9 cellular contexts compared by ENCODE assay signal in genomic region chr1:28144203-28145135, GRCh38. TPM values are rescaled to one million over a fixed set of nuclear protein-coding genes. Genes with fewer than 3 reads are reported as not detected.
DNase-seq lines count a peak whose midpoint lies in the region; ATAC-seq and TF ChIP-seq lines count a peak whose summit lies in the region.
"Had no signal": no experiment of that assay in that cellular context is flagged by ENCODE, and none has a peak within 500 bp of the region (broad histone marks: within the 10 kb centered on the region; RNA-seq: fewer than 3 reads in every experiment).

No MANE protein-coding gene starts in this region.

- no peaks in the 10 kb centered on the region for H3K27me3 ChIP-seq in tibial nerve

- peak; percentile 57 for ATAC-seq in GM21515 (IDR thresholded peaks at IDR 0.05; ENCODE audit: unreplicated experiment)

- TF ChIP-seq POLR2A in tibial nerve (IDR thresholded peaks at IDR 0.05), result no peak

- no peak for TF ChIP-seq EP300 in tibial nerve (IDR thresholded peaks at IDR 0.05)

- no peaks in the 10 kb centered on the region for H3K36me3 ChIP-seq in tibial nerve

- no peaks in the 10 kb centered on the region for H3K9me3 ChIP-seq in tibial nerve

- H3K4me3 ChIP-seq in GM12865 (ENCODE audit: low read depth, low read length) (no peak overlapping the region), cardiac fibroblast (replicated peaks in 1 of 2; ENCODE audit: low read depth in 2 of 2, low read length in 2 of 2) (no peak overlapping the region), tibial nerve (no peak overlapping the region)

- H3K27ac ChIP-seq in tibial nerve, result no peak overlapping the region

- H3K4me1 ChIP-seq in tibial nerve, result no peaks in the 10 kb centered on the region

- DNase-seq in GM12865 (ENCODE audit: low read depth), result peak; percentile 94
- peak; percentile 73 for DNase-seq in HPDE6-E6E7 (ENCODE audit: extremely low spot score)
- DNase-seq in cardiac fibroblast (ENCODE audit: low read depth in 2 of 2), result peak; percentile 32 to 73
- DNase-seq in tibial nerve (ENCODE audit: low spot score in 2 of 2), result no peak
- no peak for DNase-seq in NCI-H748 (lab: John Stamatoyannopoulos, UW; ENCODE audit: unreplicated experiment)
- no peak for DNase-seq in NCI-H2107 treated with DMSO at 0.1 percent for 48 hours (lab: John Stamatoyannopoulos, UW; ENCODE audit: unreplicated experiment)
- no peak for DNase-seq in SW 1271 (lab: John Stamatoyannopoulos, UW)

- WGBS in tibial nerve, 2 donors, result 66 to 73% methylated on average over 5 of the region's 5 CpGs

- TF ChIP-seq CTCF in GM12865 (IDR thresholded peaks at IDR 0.05; ENCODE audit: insufficient read depth, low read depth, low read length, missing control alignments) (no peak), cardiac fibroblast (IDR thresholded peaks at IDR 0.05; ENCODE audit: low read depth, low read length) (no peak), tibial nerve (IDR thresholded peaks at IDR 0.05) (no peak)

RNA-seq across cellular contexts. Expression of gene PTAFR, which starts 32.0 kb away (rescaled TPM):
- 10 to 100 TPM in 1 of 4 donors, 1 to 10 TPM in 3; 3.5 to 11.1 (median 5.9) TPM for total RNA-seq in tibial nerve
- total RNA-seq: NCI-H460 had no signal

RNA-seq across cellular contexts. Expression of gene EYA3, which starts 56.1 kb away (rescaled TPM):
- 10 to 100 TPM in 3 of 4 donors, 1 to 10 TPM in 1; 9.2 to 17.6 (median 14.6) TPM for total RNA-seq in tibial nerve

Comparison
In these comparisons a context has a peak if more than half of its experiments do, and no peak if none do; other contexts are left out.
1. DNase-seq: peak in GM12865 (single experiment), HPDE6-E6E7 (single experiment) and cardiac fibroblast (2 of 2); none in tibial nerve (0 of 2), NCI-H748 (single experiment), NCI-H2107 treated with DMSO at 0.1 percent for 48 hours (single experiment) and SW 1271 (0 of 2).